In the genomic region with DNA sequence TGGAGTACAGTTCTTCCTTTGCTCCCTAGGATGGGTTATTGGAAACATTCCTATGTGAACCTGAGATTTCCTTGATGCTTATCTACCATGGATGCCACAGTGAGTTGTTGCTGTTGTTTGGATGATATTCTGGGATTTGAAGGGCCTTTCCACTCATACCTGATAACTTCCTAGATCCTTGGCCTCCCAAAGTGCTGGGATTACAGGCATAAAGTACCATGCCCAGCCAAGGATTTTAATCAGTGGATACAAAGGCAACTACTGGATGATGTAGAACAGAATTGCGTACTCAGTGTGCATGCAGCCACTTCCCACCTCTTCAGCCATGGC, we compare ENCODE assay signal across 18 cellular contexts. TPM values are rescaled to one million over a fixed set of nuclear protein-coding genes. Genes with fewer than 3 reads are reported as not detected.
DNase-seq lines count a peak whose midpoint lies in the region; ATAC-seq, FAIRE-seq and TF ChIP-seq lines count a peak whose summit lies in the region.
"Had no signal": no experiment of that assay in that cellular context is flagged by ENCODE, and none has a peak within 500 bp of the region (broad histone marks: within the 10 kb centered on the region; RNA-seq: fewer than 3 reads in every experiment).

No MANE protein-coding gene starts in this region.

- no peak overlapping the region for H3K9ac ChIP-seq in HUES48 (ENCODE audit: low read depth, low read length)
- H3K9ac ChIP-seq in K562 (ENCODE audit: insufficient read depth in 1 of 2, low read depth in 2 of 2, low read length in 2 of 2), result no peak overlapping the region

- no peak overlapping the region for H3K4me3 Mint-ChIP-seq in CD4-positive, alpha-beta T cell
- no peak overlapping the region for H3K4me3 Mint-ChIP-seq in naive thymus-derived CD4-positive, alpha-beta T cell
- H3K4me3 Mint-ChIP-seq: activated naive CD4-positive, alpha-beta T cell treated with anti-CD3 and anti-CD28 coated beads, Interleukin-2, amount 10 ng/mL, durations not matched to agents 7 days and 5 days; mesothelial cell of epicardium had no signal

- no peak for TF ChIP-seq EP300 in K562 (IDR thresholded peaks at IDR 0.05; ENCODE audit: low read length)

- no peak for TF ChIP-seq RAD21 in K562 (CRISPR knock-in tag; conservative IDR thresholded peaks at IDR 0.05 in 1 of 2, IDR thresholded peaks at IDR 0.05 in 1 of 2)

- no peak for TF ChIP-seq POLR2A in K562 (conservative IDR thresholded peaks at IDR 0.05)

- POLR2A ChIA-PET in CD4-positive, alpha-beta T cell (lab: Charles Lee), result no interaction called here
- POLR2A ChIA-PET in K562 (lab: Yijun Ruan, JAX), result interaction anchor here (0.7 to 1.2 kb wide), 4 partner anchors 9 to 13 kb away, joined by 3 to 5 read pairs (median 3); no protein-coding TSS in a partner anchor
- POLR2A ChIA-PET in naive thymus-derived CD4-positive, alpha-beta T cell (lab: Charles Lee), result interaction anchor here (0.8 kb wide), 1 partner anchor 77 kb away, joined by 3 read pairs; no protein-coding TSS in a partner anchor

- H3K27me3 Mint-ChIP-seq in CD4-positive, alpha-beta T cell, result no peaks in the 10 kb centered on the region
- no peaks in the 10 kb centered on the region for H3K27me3 Mint-ChIP-seq in naive thymus-derived CD4-positive, alpha-beta T cell
- H3K27me3 Mint-ChIP-seq: activated naive CD4-positive, alpha-beta T cell treated with anti-CD3 and anti-CD28 coated beads, Interleukin-2, amount 10 ng/mL, durations not matched to agents 7 days and 5 days had no signal

- no peak for DNase-seq in CD4-positive, alpha-beta T cell
- no peak for DNase-seq in K562 (ENCODE audit: extremely low read depth in 1 of 4, low spot score in 3 of 4)
- no peak for DNase-seq in naive thymus-derived CD4-positive, alpha-beta T cell
- DNase-seq in NCI-H2227 treated with DMSO at 0.1 percent for 48 hours (lab: John Stamatoyannopoulos, UW), result no peak
- no peak for DNase-seq in EL
- DNase-seq: activated CD4-positive, alpha-beta T cell treated with anti-CD3 and anti-CD28 coated beads for 48 hours; activated naive CD4-positive, alpha-beta T cell treated with anti-CD3 and anti-CD28 coated beads, Interleukin-2, amount 10 ng/mL, durations not matched to agents 7 days and 5 days; DND-41; effector memory CD4-positive, alpha-beta T cell; left cardiac atrium; NCI-H1417 treated with DMSO at 0.1 percent for 48 hours; stimulated activated CD4-positive, alpha-beta T cell treated with anti-CD3 and anti-CD28 coated beads, Interleukin-1b, Interleukin-23, amount 100 ng/mL, for 48 hours; stimulated activated naive CD8-positive, alpha-beta T cell treated with anti-CD3 and anti-CD28 coated beads, Interleukin-15, Interleukin-2, amounts not matched to agents 100 U/mL and 50 U/mL, for 24 hours; transverse colon had no signal

- 73% methylated on average over 1 of the region's 1 CpG for WGBS in K562 (ENCODE audit: insufficient coverage, low coverage, missing lambda C conversion rate)

- in situ Hi-C loops in K562 (cut with MboI), result no loop called here

- CTCF ChIA-PET in CD4-positive, alpha-beta T cell (lab: Charles Lee), result no interaction called here
- CTCF ChIA-PET in K562 (lab: Yijun Ruan, JAX; ENCODE audit: low intra/inter-chr PET ratio), result no interaction called here
- CTCF ChIA-PET in naive thymus-derived CD4-positive, alpha-beta T cell (lab: Charles Lee), result interaction anchor here (0.6 kb wide), 1 partner anchor 348 kb away, joined by 4 read pairs; no protein-coding TSS in a partner anchor

- intact Hi-C loops in CD4-positive, alpha-beta T cell (cut with DNase I, micrococcal nuclease), result no loop called here
- intact Hi-C loops in K562 (cut with micrococcal nuclease), result no loop called here
- intact Hi-C loops in naive thymus-derived CD4-positive, alpha-beta T cell (cut with micrococcal nuclease), result loop anchor here in 1 of 2 donors (5.0 kb wide), 1 partner anchor 47 kb away; no protein-coding TSS in a partner anchor

- no peak overlapping the region for H3K27ac ChIP-seq in CD4-positive, alpha-beta T cell (ENCODE audit: low read depth, low read length)
- peak overlapping the region; percentile 39 for H3K27ac ChIP-seq in HUES48 (ENCODE audit: low read depth, low read length)
- H3K27ac ChIP-seq in K562 (ENCODE audit: extremely low read depth, low read depth, low read length), result no peak overlapping the region; the same call in 2 of the 3 replicates
- no peak overlapping the region for H3K27ac ChIP-seq in naive thymus-derived CD4-positive, alpha-beta T cell (ENCODE audit: low read depth, low read length)
- H3K27ac ChIP-seq: transverse colon had no signal

- peaks cover 90% of the 10 kb centered on the region for H3K4me1 Mint-ChIP-seq in CD4-positive, alpha-beta T cell (ENCODE audit: low read depth)
- H3K4me1 Mint-ChIP-seq in naive thymus-derived CD4-positive, alpha-beta T cell, result peaks cover 23 to 78% (median 67%) of the 10 kb centered on the region in 7 donors

- no peaks in the 10 kb centered on the region for H4K20me1 ChIP-seq in K562 (replicated peaks; ENCODE audit: control insufficient read depth, insufficient read depth, low read length)

- H2AFZ ChIP-seq in K562 (ENCODE audit: low read depth, low read length), result 0 out of 2 replicates have a peak overlapping the region, but pooled peaks have one; percentile 86

- H3K4me2 ChIP-seq in K562 (ENCODE audit: insufficient read depth, low read length), result peak overlapping the region; percentile 74

- BruUV-seq in K562 (replicated peaks; lab: Mats Ljungman, UMichigan), result no TSS peak

- no peak for TF ChIP-seq CTCF in CD4-positive, alpha-beta T cell (IDR thresholded peaks at IDR 0.05)
- TF ChIP-seq CTCF in K562 (IDR thresholded peaks at IDR 0.05 in 2 of 3, conservative IDR thresholded peaks at IDR 0.05 in 1 of 3; ENCODE audit: insufficient read depth in 2 of 3, low read depth in 1 of 3, low read length in 3 of 3), result no peak

- no peak for ATAC-seq in CD4-positive, alpha-beta T cell (ENCODE audit: poor library complexity)
- ATAC-seq in K562, result no peak
- no peak for ATAC-seq in naive thymus-derived CD4-positive, alpha-beta T cell
- ATAC-seq in HG03460 (IDR thresholded peaks at IDR 0.05; ENCODE audit: unreplicated experiment), result no peak
- ATAC-seq: stimulated activated naive CD8-positive, alpha-beta T cell treated with anti-CD3 and anti-CD28 coated beads, Interleukin-15, Interleukin-2, amounts not matched to agents 100 U/mL and 50 U/mL, for 24 hours had no signal

- H3K27ac Mint-ChIP-seq in CD4-positive, alpha-beta T cell, result peak overlapping the region; percentile 81
- H3K27ac Mint-ChIP-seq in naive thymus-derived CD4-positive, alpha-beta T cell, result peak overlapping the region in 7 of 9 donors; percentile 18 to 81 (median 41)
- H3K27ac Mint-ChIP-seq: activated naive CD4-positive, alpha-beta T cell treated with anti-CD3 and anti-CD28 coated beads, Interleukin-2, amount 10 ng/mL, durations not matched to agents 7 days and 5 days; mesothelial cell of epicardium had no signal

- peaks cover 78% of the 10 kb centered on the region for H3K36me3 Mint-ChIP-seq in CD4-positive, alpha-beta T cell (ENCODE audit: low read depth)
- peaks cover 9 to 53% (median 28%) of the 10 kb centered on the region in 5 donors for H3K36me3 Mint-ChIP-seq in naive thymus-derived CD4-positive, alpha-beta T cell
- H3K36me3 Mint-ChIP-seq: mesothelial cell of epicardium had no signal

- no peaks in the 10 kb centered on the region for H3K36me3 ChIP-seq in HUES48 (ENCODE audit: control insufficient read depth, insufficient read depth, low read length)
- H3K36me3 ChIP-seq in K562 (ENCODE audit: control insufficient read depth, insufficient read depth, low read length), result no peaks in the 10 kb centered on the region
- H3K36me3 ChIP-seq in naive thymus-derived CD4-positive, alpha-beta T cell (ENCODE audit: control insufficient read depth in 2 of 3, insufficient read depth in 3 of 3, low read length in 3 of 3), result peaks cover 0 to 21% (median 0%) of the 10 kb centered on the region in 3 experiments
- H3K36me3 ChIP-seq: transverse colon had no signal

- no peaks in the 10 kb centered on the region for H3K27me3 ChIP-seq in CD4-positive, alpha-beta T cell (ENCODE audit: control insufficient read depth, insufficient read depth, low read length)
- H3K27me3 ChIP-seq in HUES48 (ENCODE audit: control insufficient read depth, insufficient read depth, low read length), result no peaks in the 10 kb centered on the region
- H3K27me3 ChIP-seq in K562 (ENCODE audit: control insufficient read depth in 2 of 2, insufficient read depth in 2 of 2, low read length in 2 of 2), result no peaks in the 10 kb centered on the region
- no peaks in the 10 kb centered on the region for H3K27me3 ChIP-seq in naive thymus-derived CD4-positive, alpha-beta T cell (ENCODE audit: control insufficient read depth in 2 of 2, insufficient read depth in 2 of 2, low read length in 2 of 2)

- H3K9me3 ChIP-seq in CD4-positive, alpha-beta T cell (ENCODE audit: control insufficient read depth, low read length), result peaks cover 8% of the 10 kb centered on the region
- H3K9me3 ChIP-seq in HUES48 (ENCODE audit: control insufficient read depth, insufficient read depth, low read length) (no peaks in the 10 kb centered on the region), K562 (replicated peaks; ENCODE audit: control insufficient read depth, insufficient read depth, low read depth, low read length) (no peaks in the 10 kb centered on the region)
- peaks cover 0 to 8% (median 0%) of the 10 kb centered on the region in 3 experiments for H3K9me3 ChIP-seq in naive thymus-derived CD4-positive, alpha-beta T cell (ENCODE audit: control insufficient read depth in 2 of 3, low read length in 3 of 3)
- H3K9me3 ChIP-seq: transverse colon had no signal

- peaks cover 7% of the 10 kb centered on the region for H3K9me3 Mint-ChIP-seq in CD4-positive, alpha-beta T cell
- H3K9me3 Mint-ChIP-seq in naive thymus-derived CD4-positive, alpha-beta T cell, result peaks cover 0 to 14% (median 9%) of the 10 kb centered on the region in 11 donors

- no peak for FAIRE-seq in K562 (lab: Jason Lieb, UNC)

- peaks cover 20% of the 10 kb centered on the region for H3K4me1 ChIP-seq in HUES48 (ENCODE audit: control insufficient read depth, insufficient read depth, low read length)
- peaks cover 10 to 25% of the 10 kb centered on the region in 2 experiments for H3K4me1 ChIP-seq in K562 (replicated peaks in 1 of 2; ENCODE audit: control insufficient read depth in 2 of 2, insufficient read depth in 2 of 2, low read length in 2 of 2)
- peaks cover 16 to 17% of the 10 kb centered on the region in 2 donors for H3K4me1 ChIP-seq in naive thymus-derived CD4-positive, alpha-beta T cell (ENCODE audit: control insufficient read depth in 2 of 2, insufficient read depth in 2 of 2, low read length in 2 of 2)
- H3K4me1 ChIP-seq: transverse colon had no signal

- H3K4me3 ChIP-seq in HUES48 (ENCODE audit: low read depth, low read length) (no peak overlapping the region), K562 (no peak overlapping the region)
- no peak overlapping the region for H3K4me3 ChIP-seq in naive thymus-derived CD4-positive, alpha-beta T cell (ENCODE audit: low read length)
- H3K4me3 ChIP-seq: transverse colon had no signal

- H3K79me2 ChIP-seq in K562 (ENCODE audit: control insufficient read depth, insufficient read depth, low read length), result no peaks in the 10 kb centered on the region

- H3K9me1 ChIP-seq in K562 (ENCODE audit: control insufficient read depth, insufficient read depth, low read length), result no peaks in the 10 kb centered on the region

RNA-seq across cellular contexts. Expression of a gene that starts 20.0 kb away (rescaled TPM):
- total RNA-seq in CD4-positive, alpha-beta T cell, result 10 to 100 TPM; 87.6 to 91.1 TPM
- total RNA-seq in K562 (2011; cell fraction: chromatin; rRNA removed; ENCODE audit: low replicate concordance), result 2.3 and 4.1 TPM in 2 replicates
- 2.7 and 3.0 TPM in 2 replicates for total RNA-seq in K562 (2011; cell fraction: nucleolus; rRNA removed)
- total RNA-seq in K562 (2011; cell fraction: nucleoplasm; rRNA removed), result 3.3 and 4.4 TPM in 2 replicates
- total RNA-seq in K562 (2014; rRNA removed) (7.5 and 10.4 TPM in 2 replicates), K562 (2014; rRNA removed; fragmentation: Illumina TruSeq; extraction: Trizol) (6.7 and 6.8 TPM in 2 replicates), K562 (2015; rRNA removed; fragmentation: Illumina TruSeq; extraction: Trizol) (6.7 TPM in 2 replicates), K562 (2021) (9.4 and 11.5 TPM in 2 replicates)
- polyA plus RNA-seq in K562 (2011; rRNA removed) (6.8 and 7.1 TPM in 2 replicates), K562 (2014; fragmentation: Illumina TruSeq; extraction: Trizol) (7.9 and 8.9 TPM in 2 replicates), K562 (2014; fragmentation: Nextera tagmentation; extraction: Ambion mirVana) (1 to 10 TPM; 1.5 to 2.3 TPM), K562 (2014; rRNA removed) (6.2 and 6.5 TPM in 2 replicates)
- 4.8 and 6.9 TPM in 2 replicates for polyA plus RNA-seq in K562 (2011; cell fraction: cytosol; rRNA removed)
- polyA plus RNA-seq in K562 (2011; cell fraction: nucleus; rRNA removed), result 3.6 and 5.2 TPM in 2 replicates
- polyA plus RNA-seq in K562 (2012), result 6.1 and 20.4 TPM in 2 replicates
- polyA minus RNA-seq in K562 (2011; rRNA and poly(A)+ RNA removed), result 8.5 and 9.7 TPM in 2 replicates
- polyA minus RNA-seq in K562 (2011; cell fraction: cytosol; rRNA and poly(A)+ RNA removed), result 4.7 and 6.5 TPM in 2 replicates
- 1.2 and 2.7 TPM in 2 replicates for polyA minus RNA-seq in K562 (2011; cell fraction: nucleus; rRNA and poly(A)+ RNA removed)
- total RNA-seq in naive thymus-derived CD4-positive, alpha-beta T cell, result 10 to 100 TPM; 20.8 to 75.4 (median 22.0) TPM
- polyA plus RNA-seq in naive thymus-derived CD4-positive, alpha-beta T cell, result 10 to 100 TPM; 11.4 to 19.8 TPM
- total RNA-seq: M059J, mesothelial cell of epicardium had no signal
